Comparison of ENCODE assay signal across 17 cellular contexts in genomic region chr9:129400971-129401622, GRCh38.
DNase-seq lines count a peak whose midpoint lies in the region; ATAC-seq and TF ChIP-seq lines count a peak whose summit lies in the region.
"Had no signal": no experiment of that assay in that cellular context is flagged by ENCODE, and none has a peak within 500 bp of the region (broad histone marks: within the 10 kb centered on the region; RNA-seq: fewer than 3 reads in every experiment).

No MANE protein-coding gene starts in this region.

- TF ChIP-seq CTCF in cardiac muscle cell (IDR thresholded peaks at IDR 0.05; ENCODE audit: low read depth, low read length) (no peak), left ventricle myocardium inferior (IDR thresholded peaks at IDR 0.05; ENCODE audit: borderline replicate concordance) (no peak), GM20000 (IDR thresholded peaks at IDR 0.05; ENCODE audit: extremely low read depth, missing control alignments) (no peak), smooth muscle cell (IDR thresholded peaks at IDR 0.05; ENCODE audit: borderline replicate concordance, insufficient read depth, poor library complexity, severe bottlenecking) (no peak)

- H3K36me3 ChIP-seq in cardiac muscle cell (no peaks in the 10 kb centered on the region), left ventricle myocardium inferior (no peaks in the 10 kb centered on the region), trophoblast cell (ENCODE audit: control insufficient read depth in 1 of 2, insufficient read depth in 2 of 2, low read length in 2 of 2) (no peaks in the 10 kb centered on the region), smooth muscle cell (ENCODE audit: low read depth) (no peaks in the 10 kb centered on the region)
- H3K36me3 ChIP-seq: neutrophil, upper lobe of right lung had no signal

- no peak overlapping the region for H4K91ac ChIP-seq in trophoblast cell (ENCODE audit: low read depth, low read length)

- DNase-seq in cardiac muscle cell (ENCODE audit: low read depth in 1 of 2, low spot score in 1 of 2): no peak
- no peak for DNase-seq in Right ventricle myocardium inferior (ENCODE audit: missing footprints)
- no peak for DNase-seq in left ventricle myocardium inferior
- no peak for DNase-seq in trophoblast cell
- no peak for DNase-seq in GM20000 (ENCODE audit: low spot score)
- no peak for DNase-seq in smooth muscle cell (lab: John Stamatoyannopoulos, UW; ENCODE audit: unreplicated experiment)
- no peak for DNase-seq in NCI-H1048 (lab: John Stamatoyannopoulos, UW)
- DNase-seq: activated CD8-positive, alpha-beta memory T cell treated with anti-CD3 and anti-CD28 coated beads for 24 hours; immature natural killer cell; NCI-H2171 treated with DMSO at 0.1 percent for 48 hours; T-helper 1 cell had no signal

- no CpG with 5 or more reads among the region's 17 CpGs for WGBS in trophoblast cell (ENCODE audit: extremely low coverage, insufficient coverage, insufficient read length)
- WGBS in smooth muscle cell (ENCODE audit: low lambda C conversion rate): 94% methylated on average over 16 of the region's 17 CpGs

- peaks cover 4% of the 10 kb centered on the region for H3K79me1 ChIP-seq in trophoblast cell (ENCODE audit: low read length)

- H2BK5ac ChIP-seq in trophoblast cell (ENCODE audit: low read depth, low read length, poor library complexity): no peak overlapping the region

- H4K12ac ChIP-seq in trophoblast cell (ENCODE audit: low read depth, low read length): no peak overlapping the region

- no peak overlapping the region for H4K8ac ChIP-seq in trophoblast cell (ENCODE audit: low read depth, low read length)

- H2AFZ ChIP-seq in trophoblast cell (ENCODE audit: insufficient read depth, low read length, poor library complexity) (no peak overlapping the region), smooth muscle cell (ENCODE audit: low read depth) (no peak overlapping the region)

- H3K4me1 ChIP-seq in cardiac muscle cell (ENCODE audit: low read depth) (peaks cover 27% of the 10 kb centered on the region), left ventricle myocardium inferior (peaks cover 33% of the 10 kb centered on the region), trophoblast cell (ENCODE audit: control insufficient read depth in 1 of 2, insufficient read depth in 2 of 2, low read length in 2 of 2) (peaks cover 0 to 12% of the 10 kb centered on the region in 2 experiments), smooth muscle cell (ENCODE audit: low read depth) (peaks cover 23% of the 10 kb centered on the region)
- H3K4me1 ChIP-seq: upper lobe of right lung had no signal

- no peak overlapping the region for H3K4me3 ChIP-seq in cardiac muscle cell
- H3K4me3 ChIP-seq in left ventricle myocardium inferior: no peak overlapping the region
- no peak overlapping the region for H3K4me3 ChIP-seq in trophoblast cell (ENCODE audit: low read depth, low read length)
- no peak overlapping the region for H3K4me3 ChIP-seq in smooth muscle cell
- H3K4me3 ChIP-seq: upper lobe of right lung had no signal

- peak overlapping the region; percentile 45 for H2AK5ac ChIP-seq in trophoblast cell (ENCODE audit: low read length)

- H3K23ac ChIP-seq in trophoblast cell (ENCODE audit: low read length): no peak overlapping the region

- peak overlapping the region; percentile 35 for H2BK120ac ChIP-seq in trophoblast cell (ENCODE audit: insufficient read depth, low read length, poor library complexity)

- H3K9me3 ChIP-seq in cardiac muscle cell (ENCODE audit: low read depth): no peaks in the 10 kb centered on the region
- H3K9me3 ChIP-seq in left ventricle myocardium inferior (replicated peaks): no peaks in the 10 kb centered on the region
- peaks cover 3% of the 10 kb centered on the region for H3K9me3 ChIP-seq in trophoblast cell (ENCODE audit: insufficient read depth, low read depth, low read length)
- no peaks in the 10 kb centered on the region for H3K9me3 ChIP-seq in smooth muscle cell (replicated peaks; ENCODE audit: low read depth)
- H3K9me3 ChIP-seq: neutrophil, upper lobe of right lung had no signal

- H2BK12ac ChIP-seq in trophoblast cell (ENCODE audit: low read length): peak overlapping the region; percentile 21

- no peak for ATAC-seq in Right ventricle myocardium inferior
- no peak for ATAC-seq in HG03571 (IDR thresholded peaks at IDR 0.05; ENCODE audit: unreplicated experiment)
- ATAC-seq: activated T-helper 17 cell treated with anti-CD3 and anti-CD28 coated beads, Interleukin-2, amount 50 U/mL, for 72 hours; upper lobe of right lung had no signal

- H3K27ac ChIP-seq in cardiac muscle cell (peak overlapping the region; percentile 13), left ventricle myocardium inferior (replicated peaks) (peak overlapping the region; percentile 64), trophoblast cell (ENCODE audit: low read depth, low read length) (no peak overlapping the region), smooth muscle cell (ENCODE audit: low read depth) (no peak overlapping the region)
- H3K27ac ChIP-seq: epithelial cell of prostate, KMS-11, neutrophil, upper lobe of right lung had no signal

- H3K9ac ChIP-seq in trophoblast cell (ENCODE audit: low read length) (no peak overlapping the region), smooth muscle cell (ENCODE audit: low read depth) (no peak overlapping the region)
- H3K9ac ChIP-seq: KMS-11 had no signal

- H3K4me2 ChIP-seq in trophoblast cell (ENCODE audit: low read length) (no peak overlapping the region), smooth muscle cell (no peak overlapping the region)
- H3K4me2 ChIP-seq: KMS-11 had no signal

- H3F3A ChIP-seq in smooth muscle cell (ENCODE audit: low read depth): no peaks in the 10 kb centered on the region

- no peak overlapping the region for H3K4ac ChIP-seq in trophoblast cell (ENCODE audit: low read depth, low read length)

- H3K27me3 ChIP-seq in cardiac muscle cell (peaks cover 2% of the 10 kb centered on the region), left ventricle myocardium inferior (ENCODE audit: low read depth) (no peaks in the 10 kb centered on the region), trophoblast cell (ENCODE audit: insufficient read depth, low read length) (no peaks in the 10 kb centered on the region), smooth muscle cell (ENCODE audit: low read depth) (no peaks in the 10 kb centered on the region)
- H3K27me3 ChIP-seq: upper lobe of right lung had no signal

- intact Hi-C loops in Right ventricle myocardium inferior (cut with DNase I) (loop anchor here (10.0 kb wide), 1 partner anchor 854 kb away; no protein-coding TSS in a partner anchor), left ventricle myocardium inferior (cut with micrococcal nuclease) (no loop called here)

- no peak overlapping the region for H3K18ac ChIP-seq in trophoblast cell (ENCODE audit: low read length)

- H3K14ac ChIP-seq in trophoblast cell (ENCODE audit: low read length): peak overlapping the region; percentile 11

- peaks cover 1% of the 10 kb centered on the region for H3K79me2 ChIP-seq in trophoblast cell (ENCODE audit: control insufficient read depth, insufficient read depth, low read length, poor library complexity)
- H3K79me2 ChIP-seq in smooth muscle cell (ENCODE audit: low read depth): no peaks in the 10 kb centered on the region

- no peaks in the 10 kb centered on the region for H4K20me1 ChIP-seq in smooth muscle cell (ENCODE audit: low read depth)

Comparison
In these comparisons a context has a peak if more than half of its experiments do, and no peak if none do; other contexts are left out.
1. H3K27ac ChIP-seq: peak in cardiac muscle cell (single experiment) and left ventricle myocardium inferior (single experiment); none in trophoblast cell (single experiment) and smooth muscle cell (single experiment).